ENCODE assay signal across 1 cellular context in the genomic region with DNA sequence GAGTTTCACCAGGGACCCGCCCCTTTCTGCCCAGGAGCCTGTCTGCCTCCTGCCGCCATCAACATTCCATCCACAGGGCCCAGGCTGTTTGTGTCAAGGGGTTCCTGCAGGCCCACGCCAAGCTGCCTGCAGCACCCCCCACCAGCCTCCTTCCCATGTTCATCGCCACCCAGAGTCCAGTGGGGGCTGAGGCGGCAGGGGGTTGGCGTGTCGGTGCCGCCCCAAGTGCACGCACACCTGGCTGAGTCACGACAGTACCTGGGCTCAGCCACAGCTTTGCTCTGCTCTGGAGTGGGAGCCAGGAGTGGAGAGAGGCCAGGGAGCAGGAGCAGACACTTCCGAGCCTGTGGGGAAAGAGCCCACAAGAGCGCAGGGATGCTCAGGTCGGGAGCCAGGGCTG.
TF ChIP-seq lines count a peak whose summit lies in the region.

No MANE protein-coding gene starts in this region.

TF ChIP-seq in H1, 55 proteins besides CTCF, POLR2A, EP300 and RAD21:
- no peak for TF ChIP-seq TBP (IDR thresholded peaks at IDR 0.05; ENCODE audit: low read depth, low read length)
- no peak for TF ChIP-seq TAF1 (IDR thresholded peaks at IDR 0.05; ENCODE audit: low read depth, low read length)
- TF ChIP-seq KDM5A (IDR thresholded peaks at IDR 0.05; ENCODE audit: low read length), result no peak
- no peak for TF ChIP-seq GABPA (IDR thresholded peaks at IDR 0.05; ENCODE audit: borderline replicate concordance, insufficient read depth, low read length)
- TF ChIP-seq YY1 (IDR thresholded peaks at IDR 0.05; ENCODE audit: low read depth, low read length), result no peak
- no peak for TF ChIP-seq TCF12 (IDR thresholded peaks at IDR 0.05; ENCODE audit: low read depth, low read length)
- TF ChIP-seq EZH2 (IDR thresholded peaks at IDR 0.05; ENCODE audit: low read depth, low read length, severe bottlenecking), result no peak
- no peak for TF ChIP-seq SP4 (IDR thresholded peaks at IDR 0.05; ENCODE audit: low read length)
- TF ChIP-seq NRF1 (IDR thresholded peaks at IDR 0.05; ENCODE audit: low read depth, low read length), result no peak
- no peak for TF ChIP-seq RXRA (IDR thresholded peaks at IDR 0.05; ENCODE audit: insufficient read depth, low read depth, low read length)
- TF ChIP-seq TEAD4 (IDR thresholded peaks at IDR 0.05; ENCODE audit: low read depth, low read length), result no peak
- TF ChIP-seq NANOG (IDR thresholded peaks at IDR 0.05; ENCODE audit: insufficient read depth, low read depth, low read length, poor library complexity, severe bottlenecking), result no peak
- TF ChIP-seq HDAC6 (IDR thresholded peaks at IDR 0.05; ENCODE audit: low read depth, low read length), result no peak
- TF ChIP-seq SUZ12 (IDR thresholded peaks at IDR 0.05; ENCODE audit: low read length), result no peak
TF ChIP-seq in H1: peak in this region for 0.
